In genomic region chr1:18950415-18951026, GRCh38 we compare ENCODE assay signal across 9 cellular contexts. TPM values are rescaled to one million over a fixed set of nuclear protein-coding genes. Genes with fewer than 3 reads are reported as not detected.
DNase-seq lines count a peak whose midpoint lies in the region; ATAC-seq and TF ChIP-seq lines count a peak whose summit lies in the region.
"Had no signal": no experiment of that assay in that cellular context is flagged by ENCODE, and none has a peak within 500 bp of the region (broad histone marks: within the 10 kb centered on the region; RNA-seq: fewer than 3 reads in every experiment).

No MANE protein-coding gene starts in this region.

- peak overlapping the region; percentile 95 for H2BK5ac ChIP-seq in mesenchymal stem cell (ENCODE audit: low read depth, low read length, poor library complexity, severe bottlenecking)

- H2BK12ac ChIP-seq in mesenchymal stem cell (ENCODE audit: low read length in 2 of 2), result peak overlapping the region; percentile 34 to 96

- H3K27ac Mint-ChIP-seq in brain, result peak overlapping the region; percentile 71 to 98 (median 94)

- peak overlapping the region; percentile 96 for H4K91ac ChIP-seq in mesenchymal stem cell (ENCODE audit: low read length)

- no peak for TF ChIP-seq CTCF in brain (conservative IDR thresholded peaks at IDR 0.05)

- WGBS in mesenchymal stem cell, result 48% methylated on average over 19 of the region's 19 CpGs

- DNase-seq in activated gamma-delta T cell treated with Interleukin-2 at 50 U/mL for 16 hours (peak; percentile 30), activated gamma-delta T cell (lab: John Stamatoyannopoulos, UW) (no peak), mesenchymal stem cell (no peak), ureter (ENCODE audit: low spot score) (peak; percentile 77), iPS-NIHi7 (ENCODE audit: extremely low spot score) (no peak), DMS 273 (lab: John Stamatoyannopoulos, UW; ENCODE audit: unreplicated experiment) (no peak)
- DNase-seq: DND-41 had no signal

- H4K8ac ChIP-seq in mesenchymal stem cell (ENCODE audit: low read length), result peak overlapping the region; percentile 90

- H3K27me3 ChIP-seq in mesenchymal stem cell (ENCODE audit: control insufficient read depth in 1 of 2, insufficient read depth in 1 of 2, low read length in 2 of 2), result no peaks in the 10 kb centered on the region

- peaks cover 5% of the 10 kb centered on the region for H3K36me3 Mint-ChIP-seq in brain

- H3K9me3 ChIP-seq in mesenchymal stem cell (ENCODE audit: control insufficient read depth, low read length), result no peaks in the 10 kb centered on the region

- peak overlapping the region; percentile 91 for H2BK120ac ChIP-seq in mesenchymal stem cell (ENCODE audit: low read depth, low read length)

- H3K4me1 ChIP-seq in mesenchymal stem cell (ENCODE audit: control insufficient read depth, insufficient read depth, low read depth, low read length), result peaks cover 66% of the 10 kb centered on the region

- peaks cover 3% of the 10 kb centered on the region for H3K79me1 ChIP-seq in mesenchymal stem cell (replicated peaks; ENCODE audit: low read length, poor library complexity, severe bottlenecking)

- peaks cover 0 to 6% (median 0%) of the 10 kb centered on the region in 5 experiments for H3K9me3 Mint-ChIP-seq in brain

- H3K18ac ChIP-seq in mesenchymal stem cell (ENCODE audit: low read depth in 1 of 2, low read length in 2 of 2), result peak overlapping the region; percentile 95 to 98

- peaks cover 0 to 4% of the 10 kb centered on the region in 2 experiments for H3K36me3 ChIP-seq in mesenchymal stem cell (ENCODE audit: control insufficient read depth in 1 of 2, insufficient read depth in 2 of 2, low read depth in 1 of 2, low read length in 2 of 2)

- peak overlapping the region in 1 of 2 experiments; percentile 71 for H3K4me3 ChIP-seq in mesenchymal stem cell (ENCODE audit: insufficient read depth in 1 of 2, low read depth in 1 of 2, low read length in 2 of 2)

- peak overlapping the region; percentile 88 to 98 for H3K4ac ChIP-seq in mesenchymal stem cell (ENCODE audit: low read depth in 1 of 2, low read length in 2 of 2)

- H3K4me3 Mint-ChIP-seq in brain, result peak overlapping the region; percentile 56 to 73 (median 72)

- peak overlapping the region; percentile 20 for H2AFZ ChIP-seq in mesenchymal stem cell (ENCODE audit: low read depth, low read length)

- no peak for ATAC-seq in HG03442 (IDR thresholded peaks at IDR 0.05; ENCODE audit: unreplicated experiment)

- peak overlapping the region in 1 of 2 experiments; percentile 80 for H3K23ac ChIP-seq in mesenchymal stem cell (ENCODE audit: low read length in 2 of 2)

- peak overlapping the region; percentile 83 for H3K9ac ChIP-seq in mesenchymal stem cell (ENCODE audit: low read length)

- H3K14ac ChIP-seq in mesenchymal stem cell (ENCODE audit: low read length in 2 of 2), result peak overlapping the region in 1 of 2 experiments; percentile 21

- peak overlapping the region; percentile 43 for H3K4me2 ChIP-seq in mesenchymal stem cell (ENCODE audit: low read length, poor library complexity, severe bottlenecking)

- H2AK5ac ChIP-seq in mesenchymal stem cell (ENCODE audit: low read length, severe bottlenecking), result peak overlapping the region; percentile 94

- H3K4me1 Mint-ChIP-seq in brain, result peaks cover 95% of the 10 kb centered on the region

- peak overlapping the region; percentile 89 for H3K27ac ChIP-seq in mesenchymal stem cell (ENCODE audit: low read length, poor library complexity, severe bottlenecking)

- H2BK15ac ChIP-seq in mesenchymal stem cell (ENCODE audit: low read depth, poor library complexity, severe bottlenecking), result peak overlapping the region; percentile 95

- peaks cover 13% of the 10 kb centered on the region for H3K27me3 Mint-ChIP-seq in brain

RNA-seq across cellular contexts. Expression of gene IFFO2, which starts 6.0 kb away (rescaled TPM):
- 5.8 TPM for polyA plus RNA-seq in brain (ENCODE audit: insufficient read depth, low read depth, low replicate concordance)
- polyA plus RNA-seq in mesenchymal stem cell (2013, experiment 1 of 2), result 8.7 TPM
- 8.3 TPM for polyA plus RNA-seq in mesenchymal stem cell (2013, experiment 2 of 2)
- 15.0 TPM for total RNA-seq in ureter

RNA-seq across cellular contexts. Expression of gene ALDH4A1, which starts 48.2 kb away (rescaled TPM):
- 52.0 TPM for polyA plus RNA-seq in brain (ENCODE audit: insufficient read depth, low read depth, low replicate concordance)
- polyA plus RNA-seq in mesenchymal stem cell (2013, experiment 1 of 2), result 7.7 TPM
- polyA plus RNA-seq in mesenchymal stem cell (2013, experiment 2 of 2), result 7.8 TPM
- total RNA-seq in ureter, result 74.4 TPM

Comparison
In these comparisons a context has a peak if more than half of its experiments do, and no peak if none do; other contexts are left out.
1. DNase-seq: peak in activated gamma-delta T cell treated with Interleukin-2 at 50 U/mL for 16 hours (single experiment) and ureter (single experiment); none in activated gamma-delta T cell (single experiment), mesenchymal stem cell (single experiment), iPS-NIHi7 (single experiment) and DMS 273 (single experiment).